8 cellular contexts compared by ENCODE assay signal in the genomic region with DNA sequence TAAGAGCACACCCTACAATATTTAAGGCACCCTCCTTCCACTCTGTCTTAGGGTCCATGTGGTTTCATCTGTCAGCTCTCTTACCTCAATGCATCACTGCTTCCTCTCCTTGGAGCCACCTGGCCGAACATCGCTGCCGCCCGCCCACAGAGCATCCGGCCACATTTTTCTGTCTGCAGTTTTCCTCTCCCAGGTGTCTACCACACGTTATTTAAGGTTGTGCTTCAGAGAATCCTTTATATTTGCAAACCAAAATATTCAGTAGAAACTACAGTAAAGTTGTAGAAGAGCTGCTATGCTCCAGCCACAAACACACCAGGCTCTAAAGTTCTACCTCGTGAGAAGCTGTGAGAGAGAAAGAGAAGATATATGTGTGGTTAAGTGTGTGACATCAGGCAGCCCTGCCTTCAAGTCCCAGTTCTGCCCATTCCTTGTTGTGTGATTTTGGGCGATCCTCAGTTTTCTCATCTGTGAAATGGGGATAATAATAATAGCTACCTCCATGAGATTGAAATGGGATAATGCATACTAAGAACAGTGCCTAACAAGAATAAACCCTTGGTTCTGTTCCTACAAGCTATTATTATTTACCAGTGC.
DNase-seq lines count a peak whose midpoint lies in the region; ATAC-seq and TF ChIP-seq lines count a peak whose summit lies in the region.

No MANE protein-coding gene starts in this region.

- 0 out of 2 replicates have a peak overlapping the region, but pooled peaks have one; percentile 3 for H2AFZ ChIP-seq in OCI-LY3 (ENCODE audit: low read depth, low read length)

- H3K4me1 Mint-ChIP-seq in activated naive CD4-positive, alpha-beta T cell treated with anti-CD3 and anti-CD28 coated beads, Interleukin-2, amount 50 U/mL, for 24 hours, result peaks cover 79% of the 10 kb centered on the region

- peak overlapping the region; percentile 99 for H3K27ac Mint-ChIP-seq in activated naive CD4-positive, alpha-beta T cell treated with anti-CD3 and anti-CD28 coated beads, Interleukin-2, amount 50 U/mL, for 24 hours

- H3K4me2 ChIP-seq in DOHH2 (ENCODE audit: low read length) (peak overlapping the region; percentile 80), OCI-LY3 (ENCODE audit: low read length) (peak overlapping the region; percentile 66)

- ATAC-seq in GM21786 (IDR thresholded peaks at IDR 0.05; ENCODE audit: unreplicated experiment), result peak; percentile 61

- peaks cover 52% of the 10 kb centered on the region for H3F3A ChIP-seq in DOHH2 (ENCODE audit: control insufficient read depth, insufficient read depth)

- 0 out of 2 replicates have a peak overlapping the region, but pooled peaks have one; percentile 4 for H3K9ac ChIP-seq in OCI-LY3 (ENCODE audit: low read length)

- H3K36me3 ChIP-seq in DOHH2 (ENCODE audit: control insufficient read depth, low read length), result peaks cover 39% of the 10 kb centered on the region
- H3K36me3 ChIP-seq in OCI-LY3 (replicated peaks; ENCODE audit: low read depth, low read length), result no peaks in the 10 kb centered on the region

- H3K9me2 ChIP-seq in DOHH2 (replicated peaks; ENCODE audit: control insufficient read depth, low read length), result no peaks in the 10 kb centered on the region

- no peak for TF ChIP-seq CTCF in DOHH2 (IDR thresholded peaks at IDR 0.05; ENCODE audit: low read depth, low read length, poor library complexity, severe bottlenecking)
- TF ChIP-seq CTCF in OCI-LY3 (IDR thresholded peaks at IDR 0.05; ENCODE audit: low read depth, low read length), result no peak
- no peak for TF ChIP-seq CTCF in foreskin fibroblast (IDR thresholded peaks at IDR 0.05; ENCODE audit: low read depth, low read length)

- H3K4me3 Mint-ChIP-seq in activated naive CD4-positive, alpha-beta T cell treated with anti-CD3 and anti-CD28 coated beads, Interleukin-2, amount 50 U/mL, for 24 hours, result peak overlapping the region; percentile 89

- H3K4me1 ChIP-seq in DOHH2 (ENCODE audit: control insufficient read depth, low read length) (peaks cover 85% of the 10 kb centered on the region), OCI-LY3 (ENCODE audit: low read length) (peaks cover 48% of the 10 kb centered on the region)

- no peaks in the 10 kb centered on the region for H3K9me3 Mint-ChIP-seq in activated naive CD4-positive, alpha-beta T cell treated with anti-CD3 and anti-CD28 coated beads, Interleukin-2, amount 50 U/mL, for 24 hours

- H3K4me3 ChIP-seq in DOHH2 (ENCODE audit: low read length) (peak overlapping the region; percentile 79), OCI-LY3 (ENCODE audit: low read length) (peak overlapping the region; percentile 41), foreskin fibroblast (ENCODE audit: low read depth in 1 of 2, low read length in 2 of 2) (no peak overlapping the region)

- DNase-seq in stimulated activated CD8-positive, alpha-beta memory T cell treated with anti-CD3 and anti-CD28 coated beads, Interleukin-7, amount 100 ng/mL, for 48 hours (ENCODE audit: extremely low read depth in 1 of 2, low read depth in 1 of 2), result peak; percentile 72 to 83
- no peak for DNase-seq in hepatic stellate cell (ENCODE audit: low spot score)
- no peak for DNase-seq in AG08395 (ENCODE audit: low spot score)
- no peak for DNase-seq in foreskin fibroblast

- no peaks in the 10 kb centered on the region for H3K9me3 ChIP-seq in DOHH2 (ENCODE audit: control insufficient read depth, insufficient read depth, low read length)
- H3K9me3 ChIP-seq in OCI-LY3 (ENCODE audit: insufficient read depth, low read length), result no peaks in the 10 kb centered on the region; the same call in 1 of the 2 replicates

- H3K27me3 ChIP-seq in DOHH2 (ENCODE audit: control insufficient read depth, low read length), result no peaks in the 10 kb centered on the region
- H3K27me3 ChIP-seq in OCI-LY3 (ENCODE audit: low read depth, low read length), result peaks cover 12% of the 10 kb centered on the region

- H3K27ac ChIP-seq in DOHH2 (ENCODE audit: low read depth, low read length) (peak overlapping the region; percentile 99), OCI-LY3 (ENCODE audit: low read length) (peak overlapping the region; percentile 50)

- H4K20me1 ChIP-seq in DOHH2 (ENCODE audit: control insufficient read depth, insufficient read depth, low read depth, low read length) (no peaks in the 10 kb centered on the region), OCI-LY3 (ENCODE audit: insufficient read depth, low read length) (no peaks in the 10 kb centered on the region)

- H3K79me2 ChIP-seq in DOHH2 (ENCODE audit: control insufficient read depth, low read length) (peaks cover 42% of the 10 kb centered on the region), OCI-LY3 (ENCODE audit: low read length) (peaks cover 1% of the 10 kb centered on the region; the same call in 1 of the 2 replicates)

- H3K36me3 Mint-ChIP-seq in activated naive CD4-positive, alpha-beta T cell treated with anti-CD3 and anti-CD28 coated beads, Interleukin-2, amount 50 U/mL, for 24 hours, result no peaks in the 10 kb centered on the region

- H3K27me3 Mint-ChIP-seq in activated naive CD4-positive, alpha-beta T cell treated with anti-CD3 and anti-CD28 coated beads, Interleukin-2, amount 50 U/mL, for 24 hours, result no peaks in the 10 kb centered on the region

Comparison
In these comparisons a context has a peak if more than half of its experiments do, and no peak if none do; other contexts are left out.
1. H3K4me3 ChIP-seq: peak in DOHH2 (single experiment) and OCI-LY3 (single experiment); none in foreskin fibroblast (0 of 2).
2. DNase-seq: peak in stimulated activated CD8-positive, alpha-beta memory T cell treated with anti-CD3 and anti-CD28 coated beads, Interleukin-7, amount 100 ng/mL, for 48 hours (2 of 2); none in hepatic stellate cell (single experiment), AG08395 (single experiment) and foreskin fibroblast (0 of 2).